In genomic region chr17:45449708-45450329, GRCh38 we compare ENCODE assay signal across 7 cellular contexts. TPM values are rescaled to one million over a fixed set of nuclear protein-coding genes. Genes with fewer than 3 reads are reported as not detected.
A peak's percentile ranks its signal among the peaks of the same experiment; 100 is the strongest.
DNase-seq lines count a peak whose midpoint lies in the region; ATAC-seq, FAIRE-seq and TF ChIP-seq lines count a peak whose summit lies in the region.
"Not testable (repeated sequence)": the region's sequence is repeated elsewhere in the genome, so short reads cannot be mapped to it uniquely, and the experiment has no call there.

No MANE protein-coding gene starts in this region.

- H3K4me1 Mint-ChIP-seq in Calu3 (ENCODE audit: low read depth, unreplicated experiment) = peaks cover 41% of the 10 kb centered on the region
- not testable (repeated sequence) for H3K4me1 Mint-ChIP-seq in activated T-helper 17 cell treated with anti-CD3 and anti-CD28 coated beads, Interleukin-2, amount 50 U/mL, for 72 hours
- H3K4me1 Mint-ChIP-seq in natural killer cell treated with Interleukin-12 subunit alpha and Interleukin-12 subunit beta and Interleukin-15 and Interleukin-18, amount 100 ng/mL, for 72 hours (ENCODE audit: low read depth in 2 of 2) = peaks cover 21 to 27% of the 10 kb centered on the region in 2 donors

- H3K27me3 ChIP-seq in BLaER1 treated with 17β-estradiol and CSF1 and Interleukin-3, amounts not matched to agents 10 nM and 100 nM; spleen (replicated peaks in 1 of 7): not testable (repeated sequence)

- H3K27me3 Mint-ChIP-seq in Calu3 (ENCODE audit: unreplicated experiment); activated T-helper 17 cell treated with anti-CD3 and anti-CD28 coated beads, Interleukin-2, amount 50 U/mL, for 72 hours; natural killer cell treated with Interleukin-12 subunit alpha and Interleukin-12 subunit beta and Interleukin-15 and Interleukin-18, amount 100 ng/mL, for 72 hours: not testable (repeated sequence)

- peaks cover 43% of the 10 kb centered on the region for H3K36me3 Mint-ChIP-seq in Calu3 (ENCODE audit: insufficient read depth, unreplicated experiment)
- peaks cover 26% of the 10 kb centered on the region for H3K36me3 Mint-ChIP-seq in activated T-helper 17 cell treated with anti-CD3 and anti-CD28 coated beads, Interleukin-2, amount 50 U/mL, for 72 hours (ENCODE audit: low read depth)
- H3K36me3 Mint-ChIP-seq in natural killer cell treated with Interleukin-12 subunit alpha and Interleukin-12 subunit beta and Interleukin-15 and Interleukin-18, amount 100 ng/mL, for 72 hours = not testable (repeated sequence)

- intact Hi-C loops in Calu3 (cut with micrococcal nuclease; ENCODE audit: unreplicated experiment); cardiac septum (cut with DNase I); spleen (cut with DNase I; ENCODE audit: low total_unique reads): not testable (repeated sequence)

- H3K9ac ChIP-seq in BLaER1 treated with 17β-estradiol and CSF1 and Interleukin-3, amounts not matched to agents 10 nM and 100 nM = peak overlapping the region in 6 of 11 experiments; percentile 40 to 76 (median 73); a peak in 10 of 22 replicates

- not testable (repeated sequence) for ATAC-seq in activated T-helper 17 cell treated with anti-CD3 and anti-CD28 coated beads, Interleukin-2, amount 50 U/mL, for 72 hours (replicated peaks); natural killer cell treated with Interleukin-12 subunit alpha and Interleukin-12 subunit beta and Interleukin-15 and Interleukin-18, amount 100 ng/mL, for 72 hours

- peak; percentile 35 for FAIRE-seq in urothelium cell line (lab: Jason Lieb, UNC)

- CTCF ChIA-PET in Calu3 (lab: Charles Lee) = not testable (repeated sequence)

- not testable (repeated sequence) for H3K9me3 Mint-ChIP-seq in Calu3 (ENCODE audit: low read depth, unreplicated experiment); activated T-helper 17 cell treated with anti-CD3 and anti-CD28 coated beads, Interleukin-2, amount 50 U/mL, for 72 hours; natural killer cell treated with Interleukin-12 subunit alpha and Interleukin-12 subunit beta and Interleukin-15 and Interleukin-18, amount 100 ng/mL, for 72 hours

- BruUV-seq in Calu3 (replicated peaks; lab: Mats Ljungman, UMichigan) = not testable (repeated sequence)

- peaks cover 0 to 75% (median 0%) of the 10 kb centered on the region in 11 experiments; a peak in 6 of 22 replicates for H4K20me1 ChIP-seq in BLaER1 treated with 17β-estradiol and CSF1 and Interleukin-3, amounts not matched to agents 10 nM and 100 nM

- H3K36me3 ChIP-seq in BLaER1 treated with 17β-estradiol and CSF1 and Interleukin-3, amounts not matched to agents 10 nM and 100 nM = peaks cover 3 to 46% (median 15%) of the 10 kb centered on the region in 11 experiments; a peak in 16 of 22 replicates
- H3K36me3 ChIP-seq in spleen = peaks cover 0 to 94% (median 15%) of the 10 kb centered on the region in 6 donors

- 87 to 100% (median 96%) methylated on average over 1 of the region's 1 CpG for WGBS in spleen, 5 donors

- not testable (repeated sequence) for H3K9me3 ChIP-seq in BLaER1 treated with 17β-estradiol and CSF1 and Interleukin-3, amounts not matched to agents 10 nM and 100 nM (replicated peaks in 1 of 11); spleen

- not testable (repeated sequence) for TF ChIP-seq POLR2A in spleen (IDR thresholded peaks at IDR 0.05)

- H3K27ac Mint-ChIP-seq in Calu3 (ENCODE audit: unreplicated experiment) = peak overlapping the region; percentile 8
- peak overlapping the region; percentile 63 for H3K27ac Mint-ChIP-seq in activated T-helper 17 cell treated with anti-CD3 and anti-CD28 coated beads, Interleukin-2, amount 50 U/mL, for 72 hours
- H3K27ac Mint-ChIP-seq in natural killer cell treated with Interleukin-12 subunit alpha and Interleukin-12 subunit beta and Interleukin-15 and Interleukin-18, amount 100 ng/mL, for 72 hours = peak overlapping the region; percentile 25 to 50

- peak overlapping the region in 7 of 11 experiments; percentile 26 to 90 (median 85); a peak in 13 of 22 replicates for H3K27ac ChIP-seq in BLaER1 treated with 17β-estradiol and CSF1 and Interleukin-3, amounts not matched to agents 10 nM and 100 nM
- H3K27ac ChIP-seq in spleen = not testable (repeated sequence)

- H3K4me2 ChIP-seq in BLaER1 treated with 17β-estradiol and CSF1 and Interleukin-3, amounts not matched to agents 10 nM and 100 nM = peak overlapping the region in 10 of 11 experiments; percentile 16 to 96 (median 87); a peak in 18 of 22 replicates

- not testable (repeated sequence) for DNase-seq in Calu3; natural killer cell treated with Interleukin-12 subunit alpha and Interleukin-12 subunit beta and Interleukin-15 and Interleukin-18, amount 100 ng/mL, for 72 hours (ENCODE audit: low spot score); urothelium cell line (ENCODE audit: low spot score)
- DNase-seq in cardiac septum (ENCODE audit: low spot score) (peak; percentile 35), spleen (peak; percentile 5)

- H3K4me1 ChIP-seq in BLaER1 treated with 17β-estradiol and CSF1 and Interleukin-3, amounts not matched to agents 10 nM and 100 nM = peaks cover 43 to 99% (median 92%) of the 10 kb centered on the region in 10 experiments
- H3K4me1 ChIP-seq in spleen = peaks cover 0 to 36% (median 11%) of the 10 kb centered on the region in 6 donors

- peak overlapping the region in 1 of 10 experiments; percentile 10; a peak in 2 of 20 replicates for H3K4me3 ChIP-seq in BLaER1 treated with 17β-estradiol and CSF1 and Interleukin-3, amounts not matched to agents 10 nM and 100 nM
- H3K4me3 ChIP-seq in spleen = not testable (repeated sequence)

- not testable (repeated sequence) for TF ChIP-seq CTCF in Calu3 (IDR thresholded peaks at IDR 0.05; ENCODE audit: unreplicated experiment); spleen (IDR thresholded peaks at IDR 0.05 in 8 of 11, conservative IDR thresholded peaks at IDR 0.05 in 3 of 11)

- H3K4me3 Mint-ChIP-seq in Calu3 (ENCODE audit: low read depth, unreplicated experiment); activated T-helper 17 cell treated with anti-CD3 and anti-CD28 coated beads, Interleukin-2, amount 50 U/mL, for 72 hours; natural killer cell treated with Interleukin-12 subunit alpha and Interleukin-12 subunit beta and Interleukin-15 and Interleukin-18, amount 100 ng/mL, for 72 hours: not testable (repeated sequence)

RNA-seq across cellular contexts. Expression of gene ARHGAP27, which starts 17.1 kb away (rescaled TPM):
- total RNA-seq in Calu3 (2022) = 104 and 125 TPM in 2 replicates
- total RNA-seq in activated T-helper 17 cell treated with anti-CD3 and anti-CD28 coated beads, Interleukin-2, amount 50 U/mL, for 72 hours = 10 to 100 TPM; 54.5 to 55.5 TPM
- 20.0 TPM for total RNA-seq in cardiac septum
- total RNA-seq in natural killer cell treated with Interleukin-12 subunit alpha and Interleukin-12 subunit beta and Interleukin-15 and Interleukin-18, amount 100 ng/mL, for 72 hours = 100 to 1,000 TPM in 1 of 2 donors, 10 to 100 TPM in 1; 79.1 to 102 TPM
- 100 to 1,000 TPM in 6 of 7 donors, 10 to 100 TPM in 1; 97.8 to 151 (median 129) TPM for total RNA-seq in spleen
- polyA plus RNA-seq in spleen = 100 to 1,000 TPM in 1 of 3 donors, 10 to 100 TPM in 2; 43.6 to 103 (median 73.1) TPM

RNA-seq across cellular contexts. Expression of gene PLEKHM1, which starts 40.7 kb away (rescaled TPM):
- total RNA-seq in Calu3 (2022) = 82.4 and 107 TPM in 2 replicates
- 10 to 100 TPM; 29.5 to 31.2 TPM for total RNA-seq in activated T-helper 17 cell treated with anti-CD3 and anti-CD28 coated beads, Interleukin-2, amount 50 U/mL, for 72 hours
- 30.5 TPM for total RNA-seq in cardiac septum
- 10 to 100 TPM; 63.1 to 68.1 TPM for total RNA-seq in natural killer cell treated with Interleukin-12 subunit alpha and Interleukin-12 subunit beta and Interleukin-15 and Interleukin-18, amount 100 ng/mL, for 72 hours
- 100 to 1,000 TPM in 3 of 7 donors, 10 to 100 TPM in 4; 66.1 to 121 (median 84.9) TPM for total RNA-seq in spleen
- 10 to 100 TPM in 2 of 3 donors, 1 to 10 TPM in 1; 7.4 to 19.3 (median 12.4) TPM for polyA plus RNA-seq in spleen

Comparison
In these comparisons a context has a peak if more than half of its experiments do, and no peak if none do; other contexts are left out.
1. H3K27ac Mint-ChIP-seq: peak in every context shown above with its lines; median percentile 63 in activated T-helper 17 cell treated with anti-CD3 and anti-CD28 coated beads, Interleukin-2, amount 50 U/mL, for 72 hours; 38 in natural killer cell treated with Interleukin-12 subunit alpha and Interleukin-12 subunit beta and Interleukin-15 and Interleukin-18, amount 100 ng/mL, for 72 hours; 8 in Calu3.